ENCODE assay signal across 8 cellular contexts in genomic region chr1:212630159-212630900, GRCh38. TPM values are rescaled to one million over a fixed set of nuclear protein-coding genes. Genes with fewer than 3 reads are reported as not detected.
DNase-seq lines count a peak whose midpoint lies in the region; ATAC-seq and TF ChIP-seq lines count a peak whose summit lies in the region.

No MANE protein-coding gene starts in this region.

- ATAC-seq in GM18907 (IDR thresholded peaks at IDR 0.05; ENCODE audit: unreplicated experiment) (peak; percentile 98), HG03066 (IDR thresholded peaks at IDR 0.05; ENCODE audit: low read depth, unreplicated experiment) (peak; percentile 98)
- ATAC-seq in activated CD8-positive, alpha-beta T cell treated with anti-CD3 and anti-CD28 coated beads, Interleukin-2, amount 10 ng/mL, durations not matched to agents 7 days and 5 days, result peak; percentile 81
- peak; percentile 96 to 97 for ATAC-seq in naive thymus-derived CD8-positive, alpha-beta T cell

- DNase-seq in NCI-H82 treated with DMSO at 0.1 percent for 48 hours (lab: John Stamatoyannopoulos, UW; ENCODE audit: unreplicated experiment) (peak; percentile 65), epithelial cell of esophagus (ENCODE audit: low read depth) (no peak), superior temporal gyrus (ENCODE audit: extremely low spot score) (peak; percentile 72)
- DNase-seq in activated CD8-positive, alpha-beta T cell treated with anti-CD3 and anti-CD28 coated beads, Interleukin-2, amount 10 ng/mL, durations not matched to agents 7 days and 5 days, result peak; percentile 68
- DNase-seq in naive thymus-derived CD8-positive, alpha-beta T cell, result peak in 8 of 10 donors; percentile 29 to 51 (median 47)

- H3K4me3 Mint-ChIP-seq in activated CD8-positive, alpha-beta T cell treated with anti-CD3 and anti-CD28 coated beads, Interleukin-2, amount 10 ng/mL, durations not matched to agents 7 days and 5 days, result no peak overlapping the region
- no peak overlapping the region for H3K4me3 Mint-ChIP-seq in naive thymus-derived CD8-positive, alpha-beta T cell

- no peak overlapping the region; a peak in 1 of 20 replicates for H3K4me3 ChIP-seq in BLaER1 treated with 17β-estradiol and CSF1 and Interleukin-3, amounts not matched to agents 10 nM and 100 nM
- H3K4me3 ChIP-seq in epithelial cell of esophagus (ENCODE audit: low read length), result no peak overlapping the region

- peaks cover 3% of the 10 kb centered on the region for H3K9me3 Mint-ChIP-seq in activated CD8-positive, alpha-beta T cell treated with anti-CD3 and anti-CD28 coated beads, Interleukin-2, amount 10 ng/mL, durations not matched to agents 7 days and 5 days (ENCODE audit: insufficient read depth)
- peaks cover 0 to 4% (median 0%) of the 10 kb centered on the region in 9 donors for H3K9me3 Mint-ChIP-seq in naive thymus-derived CD8-positive, alpha-beta T cell

- no peak overlapping the region for H3K27ac Mint-ChIP-seq in activated CD8-positive, alpha-beta T cell treated with anti-CD3 and anti-CD28 coated beads, Interleukin-2, amount 10 ng/mL, durations not matched to agents 7 days and 5 days
- H3K27ac Mint-ChIP-seq in naive thymus-derived CD8-positive, alpha-beta T cell, result no peak overlapping the region

- H3K9me3 ChIP-seq in BLaER1 treated with 17β-estradiol and CSF1 and Interleukin-3, amounts not matched to agents 10 nM and 100 nM (replicated peaks in 1 of 11), result peaks cover 0 to 16% (median 10%) of the 10 kb centered on the region in 11 experiments; a peak in 10 of 22 replicates

- H3K4me1 ChIP-seq in BLaER1 treated with 17β-estradiol and CSF1 and Interleukin-3, amounts not matched to agents 10 nM and 100 nM, result peaks cover 45 to 65% (median 53%) of the 10 kb centered on the region in 10 experiments

- CTCF ChIA-PET in activated CD8-positive, alpha-beta T cell treated with anti-CD3 and anti-CD28 coated beads, Interleukin-2, amount 10 ng/mL, durations not matched to agents 7 days and 5 days (lab: Charles Lee), result interaction anchor here (0.9 to 2.8 kb wide), 9 partner anchors 8 to 174 kb away, joined by 3 to 17 read pairs (median 4); no protein-coding TSS in a partner anchor

- H3K36me3 Mint-ChIP-seq in activated CD8-positive, alpha-beta T cell treated with anti-CD3 and anti-CD28 coated beads, Interleukin-2, amount 10 ng/mL, durations not matched to agents 7 days and 5 days (ENCODE audit: low read depth), result peaks cover 9% of the 10 kb centered on the region
- H3K36me3 Mint-ChIP-seq in naive thymus-derived CD8-positive, alpha-beta T cell, result peaks cover 0 to 4% (median 0%) of the 10 kb centered on the region in 3 donors

- peaks cover 9% of the 10 kb centered on the region for H3K4me1 Mint-ChIP-seq in activated CD8-positive, alpha-beta T cell treated with anti-CD3 and anti-CD28 coated beads, Interleukin-2, amount 10 ng/mL, durations not matched to agents 7 days and 5 days (ENCODE audit: low read depth)
- H3K4me1 Mint-ChIP-seq in naive thymus-derived CD8-positive, alpha-beta T cell, result peaks cover 2 to 14% (median 6%) of the 10 kb centered on the region in 4 donors

- TF ChIP-seq CTCF in epithelial cell of esophagus (IDR thresholded peaks at IDR 0.05; ENCODE audit: insufficient read depth, low read depth, low read length, missing control alignments), result peak; percentile 87

- peak overlapping the region in 10 of 11 experiments; percentile 1 to 80 (median 58); a peak in 18 of 22 replicates for H3K27ac ChIP-seq in BLaER1 treated with 17β-estradiol and CSF1 and Interleukin-3, amounts not matched to agents 10 nM and 100 nM

- no peaks in the 10 kb centered on the region for H4K20me1 ChIP-seq in BLaER1 treated with 17β-estradiol and CSF1 and Interleukin-3, amounts not matched to agents 10 nM and 100 nM

- peak overlapping the region in 8 of 11 experiments; percentile 12 to 65 (median 46); a peak in 12 of 22 replicates for H3K9ac ChIP-seq in BLaER1 treated with 17β-estradiol and CSF1 and Interleukin-3, amounts not matched to agents 10 nM and 100 nM

- peaks cover 4% of the 10 kb centered on the region for H3K27me3 Mint-ChIP-seq in activated CD8-positive, alpha-beta T cell treated with anti-CD3 and anti-CD28 coated beads, Interleukin-2, amount 10 ng/mL, durations not matched to agents 7 days and 5 days (ENCODE audit: low read depth)
- peaks cover 0 to 17% (median 6%) of the 10 kb centered on the region in 5 donors for H3K27me3 Mint-ChIP-seq in naive thymus-derived CD8-positive, alpha-beta T cell

- H3K4me2 ChIP-seq in BLaER1 treated with 17β-estradiol and CSF1 and Interleukin-3, amounts not matched to agents 10 nM and 100 nM, result peak overlapping the region; percentile 60 to 90 (median 84)

- no peaks in the 10 kb centered on the region for H3K36me3 ChIP-seq in BLaER1 treated with 17β-estradiol and CSF1 and Interleukin-3, amounts not matched to agents 10 nM and 100 nM

- POLR2A ChIA-PET in activated CD8-positive, alpha-beta T cell treated with anti-CD3 and anti-CD28 coated beads, Interleukin-2, amount 10 ng/mL, durations not matched to agents 7 days and 5 days (lab: Charles Lee), result interaction anchor here (0.6 to 1.0 kb wide), 2 partner anchors 21 to 22 kb away, joined by 3 to 5 read pairs; partner anchors contain the start of gene ATF3
- POLR2A ChIA-PET in naive thymus-derived CD8-positive, alpha-beta T cell (lab: Charles Lee), result interaction anchor here (1.0 kb wide), 1 partner anchor 14 kb away, joined by 3 read pairs; no protein-coding TSS in a partner anchor

- H3K27me3 ChIP-seq in BLaER1 treated with 17β-estradiol and CSF1 and Interleukin-3, amounts not matched to agents 10 nM and 100 nM, result no peaks in the 10 kb centered on the region

RNA-seq across cellular contexts. Expression of gene ATF3, which starts 21.8 kb away (rescaled TPM):
- 10 to 100 TPM; 12.1 to 12.5 TPM for total RNA-seq in activated CD8-positive, alpha-beta T cell treated with anti-CD3 and anti-CD28 coated beads, Interleukin-2, amount 10 ng/mL, durations not matched to agents 7 days and 5 days
- total RNA-seq in naive thymus-derived CD8-positive, alpha-beta T cell, result 1 to 10 TPM; 1.4 to 1.8 TPM
- polyA plus RNA-seq in naive thymus-derived CD8-positive, alpha-beta T cell, result not detected

Comparison
In these comparisons a context has a peak if more than half of its experiments do, and no peak if none do; other contexts are left out.
1. RNA of gene ATF3, which starts 21.8 kb away (total RNA-seq): 12.1 to 12.5 TPM in activated CD8-positive, alpha-beta T cell treated with anti-CD3 and anti-CD28 coated beads, Interleukin-2, amount 10 ng/mL, durations not matched to agents 7 days and 5 days; 1.4 to 1.8 TPM in naive thymus-derived CD8-positive, alpha-beta T cell; every median in the first group is over 4 times any median in the second.
2. Peak in every context shown above with its lines, with median percentiles within 50 percentile points of each other: ATAC-seq.